ENCODE assay signal across 8 cellular contexts in genomic region chr22:46763051-46763705, GRCh38. TPM values are rescaled to one million over a fixed set of nuclear protein-coding genes. Genes with fewer than 3 reads are reported as not detected.
DNase-seq lines count a peak whose midpoint lies in the region; ATAC-seq and TF ChIP-seq lines count a peak whose summit lies in the region.

No MANE protein-coding gene starts in this region.

- no peaks in the 10 kb centered on the region for H3K9me3 ChIP-seq in muscle layer of duodenum (ENCODE audit: control insufficient read depth in 1 of 2, low read length in 2 of 2)

- H3K27me3 ChIP-seq in muscle layer of duodenum (ENCODE audit: low read depth, low read length): no peaks in the 10 kb centered on the region

- DNase-seq in activated CD8-positive, alpha-beta memory T cell treated with anti-CD3 and anti-CD28 coated beads, Interleukin-2, amount 50 U/mL, for 4 hours: peak; percentile 32
- DNase-seq in activated CD8-positive, alpha-beta memory T cell treated with anti-CD3 and anti-CD28 coated beads for 24 hours: no peak
- peak; percentile 23 for DNase-seq in T-helper 2 cell treated with Interferon-gamma antibody and Interleukin-4, amounts not matched to agents 5 μg/mL and 100 μg/mL, for 36 hours (ENCODE audit: low spot score)
- DNase-seq in endothelial cell (ENCODE audit: low spot score): peak; percentile 25
- DNase-seq in A172 (ENCODE audit: low spot score): no peak
- no peak for DNase-seq in NCI-H1417 treated with DMSO at 0.1 percent for 48 hours (lab: John Stamatoyannopoulos, UW)

- peak overlapping the region; percentile 88 to 96 for H3K4me3 ChIP-seq in muscle layer of duodenum (ENCODE audit: low read depth in 1 of 2, low read length in 2 of 2)

- H3K4me1 Mint-ChIP-seq in T-helper 2 cell treated with Interferon-gamma antibody and Interleukin-4, amounts not matched to agents 5 μg/mL and 100 μg/mL, for 36 hours (ENCODE audit: low read depth): peaks cover 41% of the 10 kb centered on the region
- H3K4me1 Mint-ChIP-seq in endothelial cell (ENCODE audit: unreplicated experiment): peaks cover 25% of the 10 kb centered on the region

- no peaks in the 10 kb centered on the region for H3K36me3 ChIP-seq in muscle layer of duodenum (ENCODE audit: control insufficient read depth in 1 of 2, insufficient read depth in 2 of 2, low read length in 2 of 2)

- H3K36me3 Mint-ChIP-seq in T-helper 2 cell treated with Interferon-gamma antibody and Interleukin-4, amounts not matched to agents 5 μg/mL and 100 μg/mL, for 36 hours (ENCODE audit: low read depth): peaks cover 27% of the 10 kb centered on the region
- peaks cover 21% of the 10 kb centered on the region for H3K36me3 Mint-ChIP-seq in endothelial cell (ENCODE audit: low read depth, unreplicated experiment)

- peak overlapping the region; percentile 99 for H3K27ac ChIP-seq in muscle layer of duodenum (ENCODE audit: low read length)

- H3K27me3 Mint-ChIP-seq in T-helper 2 cell treated with Interferon-gamma antibody and Interleukin-4, amounts not matched to agents 5 μg/mL and 100 μg/mL, for 36 hours (ENCODE audit: low read depth): no peaks in the 10 kb centered on the region
- H3K27me3 Mint-ChIP-seq in endothelial cell (ENCODE audit: unreplicated experiment): peaks cover 5% of the 10 kb centered on the region

- H3K27ac Mint-ChIP-seq in T-helper 2 cell treated with Interferon-gamma antibody and Interleukin-4, amounts not matched to agents 5 μg/mL and 100 μg/mL, for 36 hours: peak overlapping the region; percentile 98
- peak overlapping the region; percentile 83 for H3K27ac Mint-ChIP-seq in endothelial cell (ENCODE audit: unreplicated experiment)

- H3K4me1 ChIP-seq in muscle layer of duodenum (ENCODE audit: control insufficient read depth in 1 of 2, insufficient read depth in 2 of 2, low read length in 2 of 2): peaks cover 8 to 22% of the 10 kb centered on the region in 2 donors

- no peaks in the 10 kb centered on the region for H3K9me3 Mint-ChIP-seq in T-helper 2 cell treated with Interferon-gamma antibody and Interleukin-4, amounts not matched to agents 5 μg/mL and 100 μg/mL, for 36 hours
- no peaks in the 10 kb centered on the region for H3K9me3 Mint-ChIP-seq in endothelial cell (ENCODE audit: unreplicated experiment)

- TF ChIP-seq CTCF in endothelial cell (IDR thresholded peaks at IDR 0.05; ENCODE audit: unreplicated experiment): no peak

- peak overlapping the region; percentile 99 for H3K4me3 Mint-ChIP-seq in T-helper 2 cell treated with Interferon-gamma antibody and Interleukin-4, amounts not matched to agents 5 μg/mL and 100 μg/mL, for 36 hours
- H3K4me3 Mint-ChIP-seq in endothelial cell (ENCODE audit: unreplicated experiment): peak overlapping the region; percentile 99

- ATAC-seq in HG02943 (IDR thresholded peaks at IDR 0.05; ENCODE audit: low read depth, unreplicated experiment): peak; percentile 58

RNA-seq across cellular contexts. Expression of gene TBC1D22A, which starts 0.7 kb away (rescaled TPM):
- total RNA-seq in endothelial cell (ENCODE audit: unreplicated experiment): 25.3 TPM
- total RNA-seq in A172 (2014; rRNA removed; shearing (Covaris generic)): 7.3 and 7.9 TPM in 2 replicates

RNA-seq across cellular contexts. Expression of gene CERK, which starts 25.1 kb away (rescaled TPM):
- 57.7 TPM for total RNA-seq in endothelial cell (ENCODE audit: unreplicated experiment)
- 33.8 and 34.9 TPM in 2 replicates for total RNA-seq in A172 (2014; rRNA removed; shearing (Covaris generic))

Comparison
In these comparisons a context has a peak if more than half of its experiments do, and no peak if none do; other contexts are left out.
1. DNase-seq: peak in activated CD8-positive, alpha-beta memory T cell treated with anti-CD3 and anti-CD28 coated beads, Interleukin-2, amount 50 U/mL, for 4 hours (single experiment), T-helper 2 cell treated with Interferon-gamma antibody and Interleukin-4, amounts not matched to agents 5 μg/mL and 100 μg/mL, for 36 hours (single experiment) and endothelial cell (single experiment); none in activated CD8-positive, alpha-beta memory T cell treated with anti-CD3 and anti-CD28 coated beads for 24 hours (single experiment), A172 (single experiment) and NCI-H1417 treated with DMSO at 0.1 percent for 48 hours (single experiment).